Comparison of ENCODE assay signal across 21 cellular contexts in the genomic region with DNA sequence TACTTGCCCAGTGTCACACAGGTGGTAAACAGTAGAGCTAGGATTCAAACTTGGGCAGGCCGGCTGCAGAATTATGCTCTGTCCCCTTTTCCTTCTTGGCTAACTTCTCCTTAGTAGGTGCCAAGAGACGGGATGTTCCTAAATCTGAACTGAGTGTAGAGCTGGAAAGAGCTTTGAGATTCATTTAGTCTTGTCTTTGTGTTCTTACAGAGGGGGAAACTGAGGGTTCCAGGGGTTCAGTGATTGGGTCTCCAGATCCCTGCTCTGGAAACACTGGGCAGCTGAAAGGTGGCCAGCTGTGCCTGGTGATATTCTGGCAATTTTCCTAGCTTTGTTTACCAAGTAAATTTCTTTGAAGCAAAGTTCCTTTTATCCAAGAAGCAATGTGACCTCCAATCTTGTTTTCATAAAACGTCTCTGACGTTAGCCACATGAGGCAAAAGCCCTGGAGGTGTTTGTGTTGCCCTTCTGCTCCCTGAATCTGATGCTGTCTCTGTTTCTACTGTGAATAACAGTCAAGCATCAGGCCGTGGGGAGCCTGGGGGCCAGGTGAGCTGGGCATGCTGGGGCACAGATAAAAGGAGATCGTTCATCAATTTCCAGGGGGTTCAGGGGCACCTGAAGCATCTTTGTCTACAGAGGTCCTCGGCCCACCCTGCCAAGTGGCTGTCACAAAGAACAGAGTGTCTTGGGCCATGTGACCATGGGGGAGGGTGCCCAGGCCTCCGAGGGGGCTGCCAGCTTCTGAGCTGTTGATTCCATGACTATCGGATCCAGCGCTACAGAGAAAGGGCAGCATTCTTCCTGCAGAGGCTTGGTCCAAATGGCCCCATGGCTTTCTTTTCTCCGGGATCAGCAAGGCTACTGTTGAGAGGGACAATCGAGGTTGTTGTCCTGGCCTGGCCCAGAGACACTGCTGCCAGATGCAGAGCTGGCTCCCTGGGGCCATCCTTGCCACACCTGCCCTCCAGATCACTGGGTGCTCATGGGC.
A peak's percentile ranks its signal among the peaks of the same experiment; 100 is the strongest.
DNase-seq lines count a peak whose midpoint lies in the region; ATAC-seq, FAIRE-seq and TF ChIP-seq lines count a peak whose summit lies in the region.
"Had no signal": no experiment of that assay in that cellular context is flagged by ENCODE, and none has a peak within 500 bp of the region (broad histone marks: within the 10 kb centered on the region; RNA-seq: fewer than 3 reads in every experiment).

No MANE protein-coding gene starts in this region.

- H3K27ac ChIP-seq in A549 (peak overlapping the region; percentile 82 to 86), gastroesophageal sphincter (peak overlapping the region in 3 of 4 donors; percentile 56 to 69 (median 61))
- H3K27ac ChIP-seq: lower lobe of right lung, vagina had no signal

- H3K9me3 ChIP-seq in A549 (no peaks in the 10 kb centered on the region), gastroesophageal sphincter (no peaks in the 10 kb centered on the region)
- H3K9me3 ChIP-seq: lower lobe of right lung, MG63, vagina had no signal

- intact Hi-C loops in posterior cingulate gyrus (cut with DNase I) = loop anchor here (1.0 kb wide), 1 partner anchor 11 kb away; no protein-coding TSS in a partner anchor

- ATAC-seq in A549 (peak; percentile 35 to 51; a peak in 3 of 6 replicates), gastroesophageal sphincter (peak; percentile 62), omental fat pad (ENCODE audit: low FRiP score) (no peak)
- ATAC-seq: activated CD8-positive, alpha-beta T cell treated with anti-CD3 and anti-CD28 coated beads, Interleukin-2, amount 10 ng/mL, durations not matched to agents 7 days and 5 days; lower lobe of right lung had no signal

- TF ChIP-seq CTCF in A549 (IDR thresholded peaks at IDR 0.05) = no peak
- TF ChIP-seq CTCF in gastroesophageal sphincter (IDR thresholded peaks at IDR 0.05) = no peak
- TF ChIP-seq CTCF in omental fat pad (IDR thresholded peaks at IDR 0.05) = no peak

- POLR2A ChIA-PET in A549 (lab: Yijun Ruan, JAX) = interaction anchor here (0.9 to 1.2 kb wide), 2 partner anchors 81 to 289 kb away, joined by 3 to 4 read pairs; no protein-coding TSS in a partner anchor

- H3K4me1 ChIP-seq in A549 (peaks cover 61% of the 10 kb centered on the region), gastroesophageal sphincter (peaks cover 0 to 52% (median 10%) of the 10 kb centered on the region in 3 donors)
- H3K4me1 ChIP-seq: lower lobe of right lung had no signal

- in situ Hi-C loops in SK-MEL-5 (cut with HindIII; ENCODE audit: low pct_unique_long_range_greater_than_20kb, low sequenced_read_pairs) = no loop called here

- TF ChIP-seq RAD21 in A549 (conservative IDR thresholded peaks at IDR 0.05 in 1 of 2, IDR thresholded peaks at IDR 0.05 in 1 of 2) = peak in 1 of 2 experiments; percentile 45; a peak in 2 of 5 replicates

- TF ChIP-seq POLR2A in A549 (IDR thresholded peaks at IDR 0.05; ENCODE audit: low read length) = no peak
- TF ChIP-seq POLR2A in gastroesophageal sphincter (IDR thresholded peaks at IDR 0.05) = no peak

- peak in 1 of 2 experiments; percentile 86 for DNase-seq in A549 (ENCODE audit: low read depth in 1 of 2, low spot score in 1 of 2)
- peak; percentile 97 for DNase-seq in SK-MEL-5 (ENCODE audit: low read depth, low spot score)
- DNase-seq in posterior cingulate gyrus = peak; percentile 77 to 98 (median 87)
- DNase-seq in central memory CD4-positive, alpha-beta T cell = no peak
- DNase-seq in NK-92 (lab: John Stamatoyannopoulos, UW; ENCODE audit: unreplicated experiment) = no peak
- DNase-seq in omental fat pad (ENCODE audit: low spot score) = no peak
- DNase-seq in germinal center (ENCODE audit: low spot score) = no peak
- DNase-seq: activated CD8-positive, alpha-beta T cell treated with anti-CD3 and anti-CD28 coated beads, Interleukin-2, amount 10 ng/mL, durations not matched to agents 7 days and 5 days; amniotic stem cell; Calu3; dermis blood vessel endothelial cell; GDM1; HCEC 1CT; lower lobe of right lung; MG63; NCI-H1930; NCI-H510A treated with DMSO at 0.1 percent for 48 hours; stimulated activated CD4-positive, alpha-beta T cell treated with anti-CD3 and anti-CD28 coated beads, Interleukin-4, amount 100 ng/mL, for 1 hour had no signal

- 36% methylated on average over 12 of the region's 12 CpGs for WGBS in A549 (ENCODE audit: missing lambda C conversion rate)
- WGBS in gastroesophageal sphincter (ENCODE audit: low coverage in 1 of 2), 2 donors = 33 to 59% methylated on average over 5 to 8 of the region's 12 CpGs

- peak overlapping the region; percentile 65 for H3K4me2 ChIP-seq in A549

- TF ChIP-seq EP300 in A549 (IDR thresholded peaks at IDR 0.05) = peak; percentile 86 to 91; a peak in 4 of 5 replicates
- TF ChIP-seq EP300 in gastroesophageal sphincter (IDR thresholded peaks at IDR 0.05) = no peak

- H3K27me3 ChIP-seq in gastroesophageal sphincter = no peaks in the 10 kb centered on the region
- H3K27me3 ChIP-seq: MG63, vagina had no signal

- CTCF ChIA-PET in A549 (lab: Yijun Ruan, JAX) = interaction anchor here (0.7 to 4.1 kb wide), 4 partner anchors 9 to 943 kb away, joined by 3 to 19 read pairs (median 4); no protein-coding TSS in a partner anchor

- H3K36me3 ChIP-seq in gastroesophageal sphincter = no peaks in the 10 kb centered on the region
- H3K36me3 ChIP-seq: lower lobe of right lung, MG63, vagina had no signal

- peak; percentile 39 for FAIRE-seq in A549 (lab: Jason Lieb, UNC)
- FAIRE-seq: GM12892 had no signal

- H3K4me3 ChIP-seq in A549 (no peak overlapping the region), gastroesophageal sphincter (no peak overlapping the region)
- H3K4me3 ChIP-seq: lower lobe of right lung, MG63, vagina had no signal

TF ChIP-seq in A549, 52 proteins besides CTCF, POLR2A, EP300 and RAD21 (continues in another document):
- no peak for TF ChIP-seq NR3C1 (IDR thresholded peaks at IDR 0.05)
- TF ChIP-seq ZNF302 (CRISPR knock-in tag; IDR thresholded peaks at IDR 0.05) = no peak
- TF ChIP-seq ZSCAN20 (CRISPR knock-in tag; IDR thresholded peaks at IDR 0.05) = peak; percentile 5; the same call in 1 of the 2 replicates
- TF ChIP-seq RARB (CRISPR knock-in tag; IDR thresholded peaks at IDR 0.05) = no peak
- no peak for TF ChIP-seq EHMT2 (IDR thresholded peaks at IDR 0.05; ENCODE audit: low read depth)
- TF ChIP-seq HEYL (CRISPR knock-in tag; IDR thresholded peaks at IDR 0.05) = no peak
- TF ChIP-seq KDM5A (IDR thresholded peaks at IDR 0.05) = no peak
- TF ChIP-seq MAZ (IDR thresholded peaks at IDR 0.05; ENCODE audit: borderline replicate concordance, low read depth, low read length) = no peak
- no peak; a peak in 1 of 4 replicates for TF ChIP-seq CEBPB (IDR thresholded peaks at IDR 0.05)
- TF ChIP-seq E2F6 (IDR thresholded peaks at IDR 0.05; ENCODE audit: borderline replicate concordance, low read depth) = no peak
- TF ChIP-seq RFX5 (IDR thresholded peaks at IDR 0.05) = no peak
- TF ChIP-seq ZFP36 (IDR thresholded peaks at IDR 0.05; ENCODE audit: borderline replicate concordance, partially characterized antibody) = no peak
- TF ChIP-seq SMC3 (IDR thresholded peaks at IDR 0.05) = peak; percentile 40; the same call in 2 of the 3 replicates
- no peak for TF ChIP-seq ELK1 (IDR thresholded peaks at IDR 0.05; ENCODE audit: low read depth, low read length)
- TF ChIP-seq GATA3 (IDR thresholded peaks at IDR 0.05; ENCODE audit: borderline replicate concordance) = peak; percentile 91
- TF ChIP-seq BCL3 (IDR thresholded peaks at IDR 0.05) = peak; percentile 75; the same call in 1 of the 3 replicates

Comparison
In these comparisons a context has a peak if more than half of its experiments do, and no peak if none do; other contexts are left out.
1. DNase-seq: peak in SK-MEL-5 (single experiment) and posterior cingulate gyrus (10 of 10); none in central memory CD4-positive, alpha-beta T cell (single experiment), NK-92 (single experiment), omental fat pad (single experiment) and germinal center (single experiment).